Comparison of ENCODE assay signal across 15 cellular contexts in the genomic region with DNA sequence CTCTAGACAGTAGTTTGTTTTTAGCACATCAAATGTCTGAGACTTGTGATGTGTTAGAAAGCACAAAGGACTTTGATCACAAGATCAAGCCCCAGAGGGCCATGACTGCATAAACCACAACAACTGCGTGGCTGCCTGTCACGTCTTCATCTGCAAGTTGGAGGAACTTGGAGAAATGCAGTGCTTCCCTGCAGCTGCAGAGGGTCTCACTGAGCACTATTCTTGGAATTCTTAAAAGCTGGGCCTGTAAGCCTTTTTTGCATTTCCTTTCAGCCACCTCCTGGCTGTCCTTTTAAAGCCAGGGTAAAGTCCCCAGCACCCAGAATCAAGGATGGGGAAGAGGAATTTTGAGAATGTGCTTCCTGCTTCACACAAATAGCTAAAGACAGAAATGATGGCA.
DNase-seq lines count a peak whose midpoint lies in the region; ATAC-seq and TF ChIP-seq lines count a peak whose summit lies in the region.
"Had no signal": no experiment of that assay in that cellular context is flagged by ENCODE, and none has a peak within 500 bp of the region (broad histone marks: within the 10 kb centered on the region; RNA-seq: fewer than 3 reads in every experiment).

No MANE protein-coding gene starts in this region.

- no peak overlapping the region for H3K4me3 ChIP-seq in GM23338
- peak overlapping the region; percentile 11 for H3K4me3 ChIP-seq in Loucy (ENCODE audit: low read length, poor library complexity, severe bottlenecking)
- H3K4me3 ChIP-seq: ascending aorta, gastrocnemius medialis, skin epidermis had no signal

- H3K9ac ChIP-seq in Loucy (ENCODE audit: low read depth, low read length, poor library complexity, severe bottlenecking), result no peak overlapping the region

- H3K79me2 ChIP-seq in GM23338 (replicated peaks; ENCODE audit: insufficient read depth) (no peaks in the 10 kb centered on the region), Loucy (ENCODE audit: insufficient read depth, low read length) (no peaks in the 10 kb centered on the region)

- H3K27ac ChIP-seq in GM23338 (ENCODE audit: low read depth), result peak overlapping the region; percentile 76
- H3K27ac ChIP-seq: ascending aorta, gastrocnemius medialis, RWPE1 had no signal

- H3K4me2 ChIP-seq in GM23338 (0 out of 2 replicates have a peak overlapping the region, but pooled peaks have one; percentile 5), Loucy (ENCODE audit: low read depth, low read length, poor library complexity, severe bottlenecking) (peak overlapping the region; percentile 50)

- no peak overlapping the region for H3K27ac Mint-ChIP-seq in GM23338
- H3K27ac Mint-ChIP-seq in activated naive CD8-positive, alpha-beta T cell treated with anti-CD3 and anti-CD28 coated beads, Interleukin-2, amount 50 U/mL, for 24 hours, result no peak overlapping the region
- H3K27ac Mint-ChIP-seq: nephron had no signal

- no peak overlapping the region for H2AFZ ChIP-seq in GM23338
- peak overlapping the region; percentile 59 for H2AFZ ChIP-seq in Loucy (ENCODE audit: low read length)

- H3K9me3 Mint-ChIP-seq in GM23338, result peaks cover 15% of the 10 kb centered on the region
- H3K9me3 Mint-ChIP-seq in activated naive CD8-positive, alpha-beta T cell treated with anti-CD3 and anti-CD28 coated beads, Interleukin-2, amount 50 U/mL, for 24 hours, result peaks cover 7% of the 10 kb centered on the region

- peak; percentile 97 for ATAC-seq in GM23338
- peak; percentile 46 for ATAC-seq in activated naive CD8-positive, alpha-beta T cell treated with anti-CD3 and anti-CD28 coated beads, Interleukin-2, amount 50 U/mL, for 24 hours
- no peak for ATAC-seq in HG03196 (IDR thresholded peaks at IDR 0.05; ENCODE audit: unreplicated experiment)
- no peak for ATAC-seq in GM19395 (IDR thresholded peaks at IDR 0.05; ENCODE audit: unreplicated experiment)
- ATAC-seq: gastrocnemius medialis, left lobe of liver had no signal

- H3K36me3 Mint-ChIP-seq in GM23338 (ENCODE audit: low read depth), result peaks cover 13% of the 10 kb centered on the region
- H3K36me3 Mint-ChIP-seq in activated naive CD8-positive, alpha-beta T cell treated with anti-CD3 and anti-CD28 coated beads, Interleukin-2, amount 50 U/mL, for 24 hours (ENCODE audit: low read depth), result peaks cover 6% of the 10 kb centered on the region

- H3K36me3 ChIP-seq in GM23338 (ENCODE audit: insufficient read depth) (no peaks in the 10 kb centered on the region; the same call in 1 of the 2 replicates), Loucy (ENCODE audit: insufficient read depth, low read length) (no peaks in the 10 kb centered on the region)
- H3K36me3 ChIP-seq: ascending aorta, gastrocnemius medialis had no signal

- TF ChIP-seq CTCF in GM23338 (conservative IDR thresholded peaks at IDR 0.05; ENCODE audit: low read depth in 2 of 2) (peak; percentile 27 to 38), Loucy (conservative IDR thresholded peaks at IDR 0.05; ENCODE audit: low read length) (no peak)

- no peaks in the 10 kb centered on the region for H3K27me3 Mint-ChIP-seq in GM23338 (ENCODE audit: insufficient read depth, low read depth, poor library complexity)
- H3K27me3 Mint-ChIP-seq in activated naive CD8-positive, alpha-beta T cell treated with anti-CD3 and anti-CD28 coated beads, Interleukin-2, amount 50 U/mL, for 24 hours, result peaks cover 2% of the 10 kb centered on the region

- no peak overlapping the region for H3K4me3 Mint-ChIP-seq in GM23338
- no peak overlapping the region for H3K4me3 Mint-ChIP-seq in activated naive CD8-positive, alpha-beta T cell treated with anti-CD3 and anti-CD28 coated beads, Interleukin-2, amount 50 U/mL, for 24 hours
- H3K4me3 Mint-ChIP-seq: nephron had no signal

- peaks cover 6% of the 10 kb centered on the region for H3K9me3 ChIP-seq in Loucy (ENCODE audit: insufficient read depth, low read depth, low read length)
- H3K9me3 ChIP-seq: gastrocnemius medialis had no signal

- H3K9me2 ChIP-seq in GM23338 (ENCODE audit: insufficient read depth), result peaks cover 13% of the 10 kb centered on the region
- no peaks in the 10 kb centered on the region for H3K9me2 ChIP-seq in Loucy (replicated peaks; ENCODE audit: low read depth, low read length)

- no peaks in the 10 kb centered on the region for H3F3A ChIP-seq in GM23338 (replicated peaks; ENCODE audit: low read depth)
- H3F3A ChIP-seq in Loucy (ENCODE audit: low read depth), result no peaks in the 10 kb centered on the region

- H4K20me1 ChIP-seq in GM23338 (replicated peaks; ENCODE audit: insufficient read depth) (no peaks in the 10 kb centered on the region), Loucy (ENCODE audit: insufficient read depth, low read length, poor library complexity, severe bottlenecking) (no peaks in the 10 kb centered on the region)

- H3K27me3 ChIP-seq in GM23338 (ENCODE audit: insufficient read depth), result no peaks in the 10 kb centered on the region
- no peaks in the 10 kb centered on the region for H3K27me3 ChIP-seq in Loucy (ENCODE audit: insufficient read depth, low read length, poor library complexity, severe bottlenecking)
- H3K27me3 ChIP-seq: ascending aorta, gastrocnemius medialis had no signal

- DNase-seq in GM23338 (ENCODE audit: low spot score) (peak; percentile 90), myocyte (ENCODE audit: low read depth) (peak; percentile 23), NCI-H2171 (lab: John Stamatoyannopoulos, UW) (no peak)
- DNase-seq in activated naive CD8-positive, alpha-beta T cell treated with anti-CD3 and anti-CD28 coated beads, Interleukin-2, amount 50 U/mL, for 24 hours, result peak; percentile 14
- DNase-seq: gastrocnemius medialis, NCI-H1105, NCI-H510A had no signal

- H3K4me1 Mint-ChIP-seq in GM23338, result peaks cover 31% of the 10 kb centered on the region
- H3K4me1 Mint-ChIP-seq in activated naive CD8-positive, alpha-beta T cell treated with anti-CD3 and anti-CD28 coated beads, Interleukin-2, amount 50 U/mL, for 24 hours, result peaks cover 7% of the 10 kb centered on the region

- H3K4me1 ChIP-seq in GM23338 (ENCODE audit: insufficient read depth) (peaks cover 16% of the 10 kb centered on the region), Loucy (ENCODE audit: insufficient read depth, low read length, poor library complexity, severe bottlenecking) (peaks cover 28% of the 10 kb centered on the region)

TF ChIP-seq in GM23338, 12 proteins besides CTCF, POLR2A, EP300 and RAD21 (continues in another document):
- TF ChIP-seq, protein P1, sequence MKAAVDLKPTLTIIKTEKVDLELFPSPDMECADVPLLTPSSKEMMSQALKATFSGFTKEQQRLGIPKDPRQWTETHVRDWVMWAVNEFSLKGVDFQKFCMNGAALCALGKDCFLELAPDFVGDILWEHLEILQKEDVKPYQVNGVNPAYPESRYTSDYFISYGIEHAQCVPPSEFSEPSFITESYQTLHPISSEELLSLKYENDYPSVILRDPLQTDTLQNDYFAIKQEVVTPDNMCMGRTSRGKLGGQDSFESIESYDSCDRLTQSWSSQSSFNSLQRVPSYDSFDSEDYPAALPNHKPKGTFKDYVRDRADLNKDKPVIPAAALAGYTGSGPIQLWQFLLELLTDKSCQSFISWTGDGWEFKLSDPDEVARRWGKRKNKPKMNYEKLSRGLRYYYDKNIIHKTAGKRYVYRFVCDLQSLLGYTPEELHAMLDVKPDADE (IDR thresholded peaks at IDR 0.05), result no peak

Comparison
In these comparisons a context has a peak if more than half of its experiments do, and no peak if none do; other contexts are left out.
1. ATAC-seq: peak in GM23338 (single experiment) and activated naive CD8-positive, alpha-beta T cell treated with anti-CD3 and anti-CD28 coated beads, Interleukin-2, amount 50 U/mL, for 24 hours (single experiment); none in HG03196 (single experiment) and GM19395 (single experiment).